Comparison of ENCODE assay signal across 11 cellular contexts in the genomic region with DNA sequence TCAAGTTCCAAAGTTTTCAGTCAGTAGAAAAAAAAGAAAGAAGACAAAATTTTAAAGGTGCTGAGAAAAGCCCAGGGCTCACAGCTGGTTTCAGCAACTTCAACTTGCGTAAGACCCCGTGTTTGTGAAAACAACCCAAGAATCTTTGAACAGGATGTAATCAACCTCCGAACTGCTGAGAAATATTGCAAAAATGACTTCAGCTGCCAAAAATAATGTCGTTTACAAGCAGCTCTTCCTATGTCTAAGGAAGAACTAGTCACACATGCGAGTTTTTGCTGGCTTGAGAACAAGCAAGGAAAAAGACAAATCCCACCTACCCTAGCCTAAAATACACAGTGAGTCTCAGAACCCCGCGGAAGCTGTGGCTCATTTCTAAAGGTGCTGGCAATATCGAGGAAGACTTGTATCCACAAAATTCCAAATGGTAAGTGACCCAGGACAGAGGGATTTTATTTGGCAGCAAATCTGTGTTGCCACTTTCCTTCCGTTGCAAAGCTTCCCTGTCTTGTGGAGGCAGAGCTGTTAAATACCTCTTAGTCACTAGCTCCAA. TPM values are rescaled to one million over a fixed set of nuclear protein-coding genes. Genes with fewer than 3 reads are reported as not detected.
DNase-seq lines count a peak whose midpoint lies in the region; ATAC-seq, FAIRE-seq and TF ChIP-seq lines count a peak whose summit lies in the region.
"Had no signal": no experiment of that assay in that cellular context is flagged by ENCODE, and none has a peak within 500 bp of the region (broad histone marks: within the 10 kb centered on the region; RNA-seq: fewer than 3 reads in every experiment).

No MANE protein-coding gene starts in this region.

- H3K9me3 ChIP-seq in hepatocyte (ENCODE audit: low read depth) (no peaks in the 10 kb centered on the region), skeletal muscle tissue (ENCODE audit: control insufficient read depth in 3 of 3, low read length in 3 of 3) (no peaks in the 10 kb centered on the region)
- H3K9me3 ChIP-seq: mucosa of descending colon had no signal

- H3K9ac ChIP-seq in skeletal muscle tissue (ENCODE audit: low read depth in 1 of 3, low read length in 3 of 3): peak overlapping the region; percentile 13 to 41 (median 34)

- no peak overlapping the region for H2AFZ ChIP-seq in hepatocyte

- peaks cover 5% of the 10 kb centered on the region for H3K4me1 Mint-ChIP-seq in osteocyte (ENCODE audit: unreplicated experiment)
- H3K4me1 Mint-ChIP-seq: stimulated activated effector memory CD8-positive, alpha-beta T cell treated with anti-CD3 and anti-CD28 coated beads, Interleukin-12 subunit alpha, Interleukin-12 subunit beta, amount 100 ng/mL, for 72 hours had no signal

- no peaks in the 10 kb centered on the region for H3K9me3 Mint-ChIP-seq in osteocyte (ENCODE audit: unreplicated experiment)

- TF ChIP-seq CTCF in astrocyte of the spinal cord (IDR thresholded peaks at IDR 0.05; ENCODE audit: low read depth, low read length) (no peak), hepatocyte (IDR thresholded peaks at IDR 0.05; ENCODE audit: poor library complexity) (no peak), osteocyte (IDR thresholded peaks at IDR 0.05) (no peak)

- H3K36me3 ChIP-seq in hepatocyte (replicated peaks; ENCODE audit: insufficient read depth, low read depth) (no peaks in the 10 kb centered on the region), skeletal muscle tissue (ENCODE audit: control insufficient read depth in 3 of 3, insufficient read depth in 3 of 3, low read length in 3 of 3) (no peaks in the 10 kb centered on the region)

- DNase-seq in H54 (ENCODE audit: insufficient read length, low spot score): no peak
- DNase-seq in astrocyte of the spinal cord (ENCODE audit: low read depth, low spot score): peak; percentile 75
- DNase-seq in hepatocyte (ENCODE audit: low spot score): no peak
- DNase-seq in hippocampal formation (lab: John Stamatoyannopoulos, UW): no peak
- DNase-seq in osteocyte (ENCODE audit: extremely low spot score, unreplicated experiment): no peak
- no peak for DNase-seq in activated CD8-positive, alpha-beta memory T cell treated with anti-CD3 and anti-CD28 coated beads, Interleukin-2, amount 50 U/mL, for 48 hours
- DNase-seq: mucosa of descending colon, NCI-H1092 had no signal

- no peaks in the 10 kb centered on the region for H3K79me2 ChIP-seq in hepatocyte

- ATAC-seq in HG02840 (IDR thresholded peaks at IDR 0.05; ENCODE audit: low FRiP score, unreplicated experiment): no peak
- ATAC-seq: mucosa of descending colon; stimulated activated effector memory CD8-positive, alpha-beta T cell treated with anti-CD3 and anti-CD28 coated beads, Interleukin-12 subunit alpha, Interleukin-12 subunit beta, amount 100 ng/mL, for 72 hours had no signal

- H3K27ac ChIP-seq in hepatocyte: no peak overlapping the region
- peak overlapping the region; percentile 38 for H3K27ac ChIP-seq in skeletal muscle tissue (ENCODE audit: low read depth, low read length)

- in situ Hi-C loops in astrocyte of the spinal cord (cut with HindIII; ENCODE audit: low sequenced_read_pairs): no loop called here

- H3K4me3 Mint-ChIP-seq in osteocyte (ENCODE audit: unreplicated experiment): no peak overlapping the region
- H3K4me3 Mint-ChIP-seq: stimulated activated effector memory CD8-positive, alpha-beta T cell treated with anti-CD3 and anti-CD28 coated beads, Interleukin-12 subunit alpha, Interleukin-12 subunit beta, amount 100 ng/mL, for 72 hours had no signal

- TF ChIP-seq POLR2A in H54 (IDR thresholded peaks at IDR 0.05; ENCODE audit: low read depth, low read length): no peak

- no peaks in the 10 kb centered on the region for H3K9me2 ChIP-seq in hepatocyte (replicated peaks; ENCODE audit: insufficient read depth)

- no peaks in the 10 kb centered on the region for H3K4me1 ChIP-seq in hepatocyte (ENCODE audit: insufficient read depth)
- H3K4me1 ChIP-seq in skeletal muscle tissue (ENCODE audit: control insufficient read depth in 3 of 3, insufficient read depth in 3 of 3, low read length in 3 of 3): peaks cover 0 to 2% (median 2%) of the 10 kb centered on the region in 3 donors

- no peaks in the 10 kb centered on the region for H3K27me3 ChIP-seq in hepatocyte
- no peaks in the 10 kb centered on the region for H3K27me3 ChIP-seq in skeletal muscle tissue (ENCODE audit: control insufficient read depth in 3 of 3, insufficient read depth in 3 of 3, low read length in 3 of 3)

- H3K27ac Mint-ChIP-seq in osteocyte (ENCODE audit: unreplicated experiment): no peak overlapping the region
- H3K27ac Mint-ChIP-seq: stimulated activated effector memory CD8-positive, alpha-beta T cell treated with anti-CD3 and anti-CD28 coated beads, Interleukin-12 subunit alpha, Interleukin-12 subunit beta, amount 100 ng/mL, for 72 hours had no signal

- H4K20me1 ChIP-seq in hepatocyte (ENCODE audit: insufficient read depth, poor library complexity, severe bottlenecking): no peaks in the 10 kb centered on the region

- H3K36me3 Mint-ChIP-seq in osteocyte (ENCODE audit: unreplicated experiment): no peaks in the 10 kb centered on the region
- H3K36me3 Mint-ChIP-seq: stimulated activated effector memory CD8-positive, alpha-beta T cell treated with anti-CD3 and anti-CD28 coated beads, Interleukin-12 subunit alpha, Interleukin-12 subunit beta, amount 100 ng/mL, for 72 hours had no signal

- peaks cover 65% of the 10 kb centered on the region for H3K27me3 Mint-ChIP-seq in osteocyte (ENCODE audit: unreplicated experiment)

- H3K4me2 ChIP-seq in hepatocyte: peak overlapping the region; percentile 18

- peak; percentile 83 for FAIRE-seq in H54 (lab: Jason Lieb, UNC)

- 55% methylated on average over 9 of the region's 9 CpGs for WGBS in hepatocyte (ENCODE audit: low lambda C conversion rate, missing lambda C conversion rate)

- H3K4me3 ChIP-seq in astrocyte of the spinal cord (ENCODE audit: low read depth, low read length) (peak overlapping the region; percentile 4), hepatocyte (no peak overlapping the region), skeletal muscle tissue (ENCODE audit: low read length in 3 of 3) (peak overlapping the region; percentile 22 to 59 (median 52))
- H3K4me3 ChIP-seq: mucosa of descending colon had no signal

RNA-seq across cellular contexts. Expression of a gene that starts 59.8 kb away (rescaled TPM):
- total RNA-seq in hepatocyte (8.9 and 11.7 TPM in 2 replicates), skeletal muscle tissue (45.9 TPM), osteocyte (17.3 and 18.0 TPM in 2 replicates)
- 1.2 and 2.2 TPM in 2 replicates for polyA plus RNA-seq in hepatocyte
